ENCODE assay signal across 8 cellular contexts in genomic region chr6:26159417-26160273, GRCh38.
DNase-seq lines count a peak whose midpoint lies in the region; ATAC-seq, FAIRE-seq and TF ChIP-seq lines count a peak whose summit lies in the region.

No MANE protein-coding gene starts in this region.

- peaks cover 8 to 10% of the 10 kb centered on the region in 2 donors for H3K4me1 ChIP-seq in kidney (ENCODE audit: control insufficient read depth in 1 of 2, insufficient read depth in 1 of 2, low read depth in 1 of 2, low read length in 2 of 2)

- TF ChIP-seq CTCF in kidney (IDR thresholded peaks at IDR 0.05; ENCODE audit: borderline replicate concordance, extremely low read depth, insufficient read depth), result no peak

- peak; percentile 33 for DNase-seq in NCI-H2227 (lab: John Stamatoyannopoulos, UW; ENCODE audit: unreplicated experiment)
- DNase-seq in NCI-H2227 treated with DMSO at 0.1 percent for 48 hours (lab: John Stamatoyannopoulos, UW), result no peak
- peak; percentile 78 for DNase-seq in NCI-H146 treated with DMSO at 0.1 percent for 48 hours (lab: John Stamatoyannopoulos, UW; ENCODE audit: unreplicated experiment)
- DNase-seq in amniotic epithelial cell (ENCODE audit: low read depth), result peak; percentile 50
- no peak for DNase-seq in kidney
- DNase-seq in superior temporal gyrus (ENCODE audit: extremely low spot score), result peak; percentile 40
- DNase-seq in activated gamma-delta T cell (lab: John Stamatoyannopoulos, UW), result no peak

- FAIRE-seq in kidney (lab: Jason Lieb, UNC), result no peak

- H3K9ac ChIP-seq in kidney (ENCODE audit: low read length in 2 of 2), result peak overlapping the region; percentile 68 to 83

- peak overlapping the region in 1 of 2 donors; percentile 89 for H3K27ac ChIP-seq in kidney (ENCODE audit: low read depth in 2 of 2, low read length in 2 of 2)

- no peaks in the 10 kb centered on the region for H3K36me3 ChIP-seq in kidney (ENCODE audit: control insufficient read depth in 1 of 2, insufficient read depth in 2 of 2, low read length in 2 of 2)

- H3K4me3 ChIP-seq in kidney (ENCODE audit: low read length in 2 of 2), result peak overlapping the region; percentile 69 to 88

- intact Hi-C loops in kidney (cut with DNase I), result no loop called here

- ATAC-seq in HG03342 (IDR thresholded peaks at IDR 0.05; ENCODE audit: unreplicated experiment), result no peak

- no peaks in the 10 kb centered on the region for H3K9me3 ChIP-seq in kidney (ENCODE audit: control insufficient read depth in 1 of 2, low read length in 2 of 2)

Comparison
In these comparisons a context has a peak if more than half of its experiments do, and no peak if none do; other contexts are left out.
1. DNase-seq: peak in NCI-H2227 (single experiment), NCI-H146 treated with DMSO at 0.1 percent for 48 hours (single experiment), amniotic epithelial cell (single experiment) and superior temporal gyrus (single experiment); none in NCI-H2227 treated with DMSO at 0.1 percent for 48 hours (single experiment), kidney (single experiment) and activated gamma-delta T cell (single experiment).